In genomic region chr2:75710220-75710576, GRCh38 we compare ENCODE assay signal across 8 cellular contexts. TPM values are rescaled to one million over a fixed set of nuclear protein-coding genes. Genes with fewer than 3 reads are reported as not detected.
DNase-seq lines count a peak whose midpoint lies in the region; ATAC-seq and TF ChIP-seq lines count a peak whose summit lies in the region.

No MANE protein-coding gene starts in this region.

- no peaks in the 10 kb centered on the region for H3K9me3 ChIP-seq in A673 (ENCODE audit: low read depth, low read length, poor library complexity, severe bottlenecking)
- H3K9me3 ChIP-seq in MM.1S (replicated peaks; ENCODE audit: insufficient read depth, low read length), result no peaks in the 10 kb centered on the region
- no peaks in the 10 kb centered on the region for H3K9me3 ChIP-seq in colonic mucosa

- H2AFZ ChIP-seq in MM.1S (ENCODE audit: low read length), result peak overlapping the region; percentile 86

- BruUV-seq in A673 (replicated peaks; lab: Mats Ljungman, UMichigan), result TSS peak; percentile 67

- H3K9ac ChIP-seq in MM.1S (ENCODE audit: low read length) (peak overlapping the region; percentile 77), colonic mucosa (ENCODE audit: low read depth in 2 of 2, low read length in 2 of 2) (peak overlapping the region; percentile 71 to 84)

- peaks cover 23 to 26% of the 10 kb centered on the region in 2 donors for H3K4me1 Mint-ChIP-seq in natural killer cell

- no peaks in the 10 kb centered on the region for H3K79me2 ChIP-seq in MM.1S (ENCODE audit: low read length)

- no peak for TF ChIP-seq CTCF in A673 (conservative IDR thresholded peaks at IDR 0.05; ENCODE audit: low read depth, low read length)
- no peak for TF ChIP-seq CTCF in MM.1S (IDR thresholded peaks at IDR 0.05; ENCODE audit: low read length)
- no peak for TF ChIP-seq CTCF in colonic mucosa (IDR thresholded peaks at IDR 0.05)
- TF ChIP-seq CTCF in natural killer cell (IDR thresholded peaks at IDR 0.05), result no peak

- no peaks in the 10 kb centered on the region for H3K4me1 ChIP-seq in A673 (ENCODE audit: insufficient read depth, low read length, poor library complexity, severe bottlenecking)
- peaks cover 5% of the 10 kb centered on the region; the same call in 1 of the 2 replicates for H3K4me1 ChIP-seq in MM.1S (ENCODE audit: low read length)
- H3K4me1 ChIP-seq in colonic mucosa, result peaks cover 10% of the 10 kb centered on the region

- DNase-seq in A673 (ENCODE audit: low spot score) (no peak), MM.1S (no peak), colonic mucosa (no peak), natural killer cell (no peak), GM03348 (ENCODE audit: low spot score) (no peak)
- no peak for DNase-seq in activated CD4-positive, alpha-beta T cell treated with anti-CD3 and anti-CD28 coated beads for 48 hours

- ATAC-seq in GM19043 (IDR thresholded peaks at IDR 0.05; ENCODE audit: low read depth, unreplicated experiment) (peak; percentile 24), natural killer cell (peak in 2 of 3 donors; percentile 12 to 36), GM21576 (IDR thresholded peaks at IDR 0.05; ENCODE audit: unreplicated experiment) (no peak)

- POLR2A ChIA-PET in A673 (lab: Charles Lee; ENCODE audit: low non-redundant PET), result no interaction called here

- H3K4me2 ChIP-seq in MM.1S (ENCODE audit: low read depth, low read length), result peak overlapping the region; percentile 84

- H3K9me3 Mint-ChIP-seq in natural killer cell, result no peaks in the 10 kb centered on the region

- peak overlapping the region; percentile 85 to 96 for H3K27ac Mint-ChIP-seq in natural killer cell

- H3K36me3 ChIP-seq in A673 (ENCODE audit: insufficient read depth, low read length, poor library complexity, severe bottlenecking), result peaks cover 10% of the 10 kb centered on the region
- no peaks in the 10 kb centered on the region for H3K36me3 ChIP-seq in MM.1S (replicated peaks; ENCODE audit: insufficient read depth, low read length)
- no peaks in the 10 kb centered on the region for H3K36me3 ChIP-seq in colonic mucosa

- CTCF ChIA-PET in A673 (lab: Charles Lee), result no interaction called here

- H3K27me3 ChIP-seq in A673 (replicated peaks; ENCODE audit: insufficient read depth, low read depth, low read length, poor library complexity) (no peaks in the 10 kb centered on the region), MM.1S (replicated peaks; ENCODE audit: insufficient read depth, low read length) (no peaks in the 10 kb centered on the region), colonic mucosa (no peaks in the 10 kb centered on the region)

- peaks cover 4 to 5% of the 10 kb centered on the region in 2 donors for H3K27me3 Mint-ChIP-seq in natural killer cell (ENCODE audit: low read depth in 2 of 2)

- no peaks in the 10 kb centered on the region for H4K20me1 ChIP-seq in MM.1S (ENCODE audit: insufficient read depth, low read length)

- peak overlapping the region; percentile 90 for H3K4me3 Mint-ChIP-seq in natural killer cell

- no peaks in the 10 kb centered on the region for H3K9me2 ChIP-seq in MM.1S (replicated peaks; ENCODE audit: insufficient read depth, low read length)

- H3F3A ChIP-seq in MM.1S (ENCODE audit: insufficient read depth, low read length), result peaks cover 13% of the 10 kb centered on the region; the same call in 1 of the 2 replicates

- intact Hi-C loops in A673 (cut with micrococcal nuclease; ENCODE audit: unreplicated experiment) (no loop called here), colonic mucosa (cut with DNase I) (loop anchor here (5.0 kb wide), 1 partner anchor 63 kb away; the partner anchor contains the start of gene MRPL19), natural killer cell (cut with micrococcal nuclease) (loop anchor here (2.0 kb wide), 1 partner anchor 69 kb away; no protein-coding TSS in a partner anchor)

- no peaks in the 10 kb centered on the region for H3K36me3 Mint-ChIP-seq in natural killer cell

- H3K27ac ChIP-seq in A673 (ENCODE audit: low read depth, low read length, poor library complexity, severe bottlenecking) (peak overlapping the region; percentile 96), MM.1S (ENCODE audit: low read length) (peak overlapping the region; percentile 85), colonic mucosa (peak overlapping the region; percentile 95)

- H3K4me3 ChIP-seq in A673 (ENCODE audit: low read depth, low read length, poor library complexity, severe bottlenecking), result peak overlapping the region; percentile 62
- peak overlapping the region; percentile 78 for H3K4me3 ChIP-seq in MM.1S (ENCODE audit: low read length)
- H3K4me3 ChIP-seq in colonic mucosa, result peak overlapping the region; percentile 79

RNA-seq across cellular contexts. Expression of gene GCFC2, which starts 0.5 kb away (rescaled TPM):
- total RNA-seq in A673 (2021) (40.2 and 42.2 TPM in 2 replicates), colonic mucosa (10 to 100 TPM in 1 of 2 donors, 1 to 10 TPM in 1; 10.0 to 13.5 TPM), natural killer cell (10 to 100 TPM; 12.0 to 16.2 (median 13.5) TPM)
